ENCODE assay signal across 9 cellular contexts in genomic region chr2:20141056-20141762, GRCh38.
DNase-seq lines count a peak whose midpoint lies in the region; ATAC-seq and TF ChIP-seq lines count a peak whose summit lies in the region.
"Had no signal": no experiment of that assay in that cellular context is flagged by ENCODE, and none has a peak within 500 bp of the region (broad histone marks: within the 10 kb centered on the region; RNA-seq: fewer than 3 reads in every experiment).

No MANE protein-coding gene starts in this region.

- DNase-seq in AG04450 (ENCODE audit: low read depth, low spot score) (peak; percentile 72), M059J (ENCODE audit: low read depth) (peak; percentile 97), epithelial cell of esophagus (ENCODE audit: low read depth) (peak; percentile 97), mucosa of gallbladder (ENCODE audit: low spot score) (peak; percentile 73), G401 (ENCODE audit: low spot score) (no peak), T-helper 9 cell (no peak)
- DNase-seq: CD8-positive, alpha-beta T cell had no signal

- in situ Hi-C loops in G401 (cut with HindIII; ENCODE audit: low sequenced_read_pairs), result no loop called here

- TF ChIP-seq CTCF in AG04450 (IDR thresholded peaks at IDR 0.05; ENCODE audit: low read depth, low read length), result no peak
- TF ChIP-seq CTCF in epithelial cell of esophagus (IDR thresholded peaks at IDR 0.05; ENCODE audit: insufficient read depth, low read depth, low read length, missing control alignments), result no peak

- no peak for ATAC-seq in HG03108 (IDR thresholded peaks at IDR 0.05; ENCODE audit: unreplicated experiment)
- ATAC-seq in GM21423 (IDR thresholded peaks at IDR 0.05; ENCODE audit: unreplicated experiment), result no peak
- ATAC-seq: CD8-positive, alpha-beta T cell had no signal

- no peak overlapping the region for H3K4me3 ChIP-seq in AG04450 (ENCODE audit: low read depth, low read length)
- H3K4me3 ChIP-seq in epithelial cell of esophagus (ENCODE audit: low read length), result no peak overlapping the region

- peak overlapping the region; percentile 53 for H3K27ac ChIP-seq in AG04450 (ENCODE audit: low read depth, low read length)

- CTCF ChIA-PET in AG04450 (lab: Charles Lee), result no interaction called here

- POLR2A ChIA-PET in AG04450 (lab: Yijun Ruan, JAX), result interaction anchor here (0.6 kb wide), 1 partner anchor 44 kb away, joined by 3 read pairs; no protein-coding TSS in a partner anchor

- H3K9me3 ChIP-seq in AG04450 (ENCODE audit: control insufficient read depth, insufficient read depth, low read length), result no peaks in the 10 kb centered on the region

- no peaks in the 10 kb centered on the region for H3K27me3 ChIP-seq in AG04450 (ENCODE audit: control insufficient read depth, insufficient read depth, low read length)

Comparison
In these comparisons a context has a peak if more than half of its experiments do, and no peak if none do; other contexts are left out.
1. DNase-seq: peak in AG04450 (single experiment), M059J (single experiment), epithelial cell of esophagus (single experiment) and mucosa of gallbladder (single experiment); none in G401 (single experiment) and T-helper 9 cell (single experiment).